38 cellular contexts compared by ENCODE assay signal in genomic region chr5:174154559-174154958, GRCh38.
"Had no signal": no experiment of that assay in that cellular context is flagged by ENCODE, and none has a peak within 500 bp of the region (broad histone marks: within the 10 kb centered on the region; RNA-seq: fewer than 3 reads in every experiment).

No MANE protein-coding gene starts in this region.

- H3K27me3 ChIP-seq: adrenal gland, ascending aorta, body of pancreas, brain microvascular endothelial cell, breast epithelium, cardiac muscle cell had no signal

- H3K4me3 Mint-ChIP-seq: activated naive CD4-positive, alpha-beta T cell treated with anti-CD3 and anti-CD28 coated beads for 36 hours; activated naive CD4-positive, alpha-beta T cell treated with anti-CD3 and anti-CD28 coated beads, Interleukin-2, amount 10 ng/mL, durations not matched to agents 7 days and 5 days; activated naive CD4-positive, alpha-beta T cell treated with anti-CD3 and anti-CD28 coated beads, Interleukin-2, amount 50 U/mL, for 24 hours; activated naive CD8-positive, alpha-beta T cell; activated naive CD8-positive, alpha-beta T cell treated with anti-CD3 and anti-CD28 coated beads for 36 hours; activated naive CD8-positive, alpha-beta T cell treated with anti-CD3 and anti-CD28 coated beads, Interleukin-2, amount 10 ng/mL, durations not matched to agents 7 days and 5 days; activated naive CD8-positive, alpha-beta T cell treated with anti-CD3 and anti-CD28 coated beads, Interleukin-2, amount 50 U/mL, for 24 hours; activated T-cell treated with anti-CD3 and anti-CD28 coated beads, Interleukin-2, amount 50 U/mL, for 24 hours; activated T-cell treated with anti-CD3 and anti-CD28 coated beads, Interleukin-2, amount 50 U/mL, for 4 hours; activated T-cell treated with anti-CD3 and anti-CD28 coated beads, Interleukin-2, amount 50 U/mL, for 72 hours; activated T-helper 1 cell treated with anti-CD3 and anti-CD28 coated beads, Interleukin-12 subunit alpha, Interleukin-12 subunit beta, Interleukin-2, Interleukin-4 antibody, amounts not matched to agents 30 ng/mL and 10 ng/mL and 1 ng/mL, durations not matched to agents 14 hours and 24 hours and 36 hours; activated T-helper 17 cell treated with anti-CD3 and anti-CD28 coated beads, Interleukin-2, amount 50 U/mL, for 72 hours; brain; central memory CD8-positive, alpha-beta T cell had no signal

- DNase-seq: activated effector memory CD4-positive, alpha-beta T cell treated with anti-CD3 and anti-CD28 coated beads, Interleukin-2, amount 50 U/mL, for 16 hours; activated effector memory CD4-positive, alpha-beta T cell treated with Interleukin-2 at 50 U/mL for 16 hours; activated gamma-delta T cell; activated gamma-delta T cell treated with Interleukin-2 at 50 U/mL for 16 hours; activated naive CD4-positive, alpha-beta T cell; activated naive CD4-positive, alpha-beta T cell treated with anti-CD3 and anti-CD28 coated beads for 36 hours; activated naive CD4-positive, alpha-beta T cell treated with anti-CD3 and anti-CD28 coated beads, Interleukin-2, amount 10 ng/mL, durations not matched to agents 7 days and 5 days; activated naive CD4-positive, alpha-beta T cell treated with anti-CD3 and anti-CD28 coated beads, Interleukin-2, amount 50 U/mL, for 16 hours; activated naive CD4-positive, alpha-beta T cell treated with Interleukin-2 at 50 U/mL for 16 hours; activated naive CD8-positive, alpha-beta T cell treated with anti-CD3 and anti-CD28 coated beads for 36 hours; activated naive CD8-positive, alpha-beta T cell treated with anti-CD3 and anti-CD28 coated beads, Interleukin-2, amount 10 ng/mL, durations not matched to agents 7 days and 5 days; activated naive CD8-positive, alpha-beta T cell treated with anti-CD3 and anti-CD28 coated beads, Interleukin-2, amount 50 U/mL, for 24 hours; activated T-cell treated with anti-CD3 and anti-CD28 coated beads, Interleukin-2, amount 50 U/mL, for 1 hour; activated T-cell treated with anti-CD3 and anti-CD28 coated beads, Interleukin-2, amount 50 U/mL, for 24 hours; activated T-cell treated with anti-CD3 and anti-CD28 coated beads, Interleukin-2, amount 50 U/mL, for 4 hours; activated T-cell treated with anti-CD3 and anti-CD28 coated beads, Interleukin-2, amount 50 U/mL, for 48 hours; activated T-cell treated with anti-CD3 and anti-CD28 coated beads, Interleukin-2, amount 50 U/mL, for 72 hours; adrenal gland; amniotic stem cell; amygdala; anterior cingulate cortex; aorta; body of pancreas; brain microvascular endothelial cell; caudate nucleus; central memory CD4-positive, alpha-beta T cell; cerebellar nuclear complex had no signal

- H3K4me1 ChIP-seq: adrenal gland, ascending aorta, body of pancreas, breast epithelium had no signal

- H3K4me3 ChIP-seq: adrenal gland, ascending aorta, body of pancreas, breast epithelium, cardiac muscle cell had no signal

- ATAC-seq: activated naive CD4-positive, alpha-beta T cell treated with anti-CD3 and anti-CD28 coated beads, Interleukin-2, amount 50 U/mL, for 72 hours; activated naive CD8-positive, alpha-beta T cell treated with anti-CD3 and anti-CD28 coated beads, Interleukin-2, amount 50 U/mL, for 24 hours; activated T-cell treated with anti-CD3 and anti-CD28 coated beads, Interleukin-2, amount 50 U/mL, for 4 hours; activated T-cell treated with anti-CD3 and anti-CD28 coated beads, Interleukin-2, amount 50 U/mL, for 72 hours; activated T-helper 17 cell treated with anti-CD3 and anti-CD28 coated beads, Interleukin-2, amount 50 U/mL, for 72 hours; body of pancreas had no signal

- H3K4me1 Mint-ChIP-seq: activated naive CD4-positive, alpha-beta T cell treated with anti-CD3 and anti-CD28 coated beads, Interleukin-2, amount 10 ng/mL, durations not matched to agents 7 days and 5 days; activated naive CD4-positive, alpha-beta T cell treated with anti-CD3 and anti-CD28 coated beads, Interleukin-2, amount 50 U/mL, for 24 hours; activated naive CD8-positive, alpha-beta T cell treated with anti-CD3 and anti-CD28 coated beads for 36 hours; activated naive CD8-positive, alpha-beta T cell treated with anti-CD3 and anti-CD28 coated beads, Interleukin-2, amount 10 ng/mL, durations not matched to agents 7 days and 5 days; activated naive CD8-positive, alpha-beta T cell treated with anti-CD3 and anti-CD28 coated beads, Interleukin-2, amount 50 U/mL, for 24 hours; activated T-helper 17 cell treated with anti-CD3 and anti-CD28 coated beads, Interleukin-2, amount 50 U/mL, for 72 hours; central memory CD8-positive, alpha-beta T cell had no signal

- H3K36me3 Mint-ChIP-seq: activated naive CD4-positive, alpha-beta T cell treated with anti-CD3 and anti-CD28 coated beads, Interleukin-2, amount 10 ng/mL, durations not matched to agents 7 days and 5 days; activated naive CD4-positive, alpha-beta T cell treated with anti-CD3 and anti-CD28 coated beads, Interleukin-2, amount 50 U/mL, for 24 hours; activated naive CD8-positive, alpha-beta T cell; activated naive CD8-positive, alpha-beta T cell treated with anti-CD3 and anti-CD28 coated beads for 36 hours; activated naive CD8-positive, alpha-beta T cell treated with anti-CD3 and anti-CD28 coated beads, Interleukin-2, amount 10 ng/mL, durations not matched to agents 7 days and 5 days had no signal

- H3K36me3 ChIP-seq: adrenal gland, ascending aorta, brain microvascular endothelial cell, breast epithelium, cardiac muscle cell had no signal

- H3K27me3 Mint-ChIP-seq: activated naive CD4-positive, alpha-beta T cell treated with anti-CD3 and anti-CD28 coated beads, Interleukin-2, amount 10 ng/mL, durations not matched to agents 7 days and 5 days; activated naive CD8-positive, alpha-beta T cell treated with anti-CD3 and anti-CD28 coated beads, Interleukin-2, amount 50 U/mL, for 24 hours; activated T-helper 17 cell treated with anti-CD3 and anti-CD28 coated beads, Interleukin-2, amount 50 U/mL, for 72 hours had no signal

- H3K27ac Mint-ChIP-seq: activated naive CD4-positive, alpha-beta T cell treated with anti-CD3 and anti-CD28 coated beads for 36 hours; activated naive CD4-positive, alpha-beta T cell treated with anti-CD3 and anti-CD28 coated beads, Interleukin-2, amount 10 ng/mL, durations not matched to agents 7 days and 5 days; activated naive CD4-positive, alpha-beta T cell treated with anti-CD3 and anti-CD28 coated beads, Interleukin-2, amount 50 U/mL, for 24 hours; activated naive CD4-positive, alpha-beta T cell treated with anti-CD3 and anti-CD28 coated beads, Interleukin-2, amount 50 U/mL, for 72 hours; activated naive CD8-positive, alpha-beta T cell; activated naive CD8-positive, alpha-beta T cell treated with anti-CD3 and anti-CD28 coated beads for 36 hours; activated naive CD8-positive, alpha-beta T cell treated with anti-CD3 and anti-CD28 coated beads, Interleukin-2, amount 10 ng/mL, durations not matched to agents 7 days and 5 days; activated naive CD8-positive, alpha-beta T cell treated with anti-CD3 and anti-CD28 coated beads, Interleukin-2, amount 50 U/mL, for 24 hours; activated T-cell treated with anti-CD3 and anti-CD28 coated beads, Interleukin-2, amount 50 U/mL, for 24 hours; activated T-cell treated with anti-CD3 and anti-CD28 coated beads, Interleukin-2, amount 50 U/mL, for 72 hours; activated T-helper 1 cell treated with anti-CD3 and anti-CD28 coated beads, Interleukin-12 subunit alpha, Interleukin-12 subunit beta, Interleukin-2, Interleukin-4 antibody, amounts not matched to agents 30 ng/mL and 10 ng/mL and 1 ng/mL, durations not matched to agents 14 hours and 24 hours and 36 hours; activated T-helper 17 cell treated with anti-CD3 and anti-CD28 coated beads, Interleukin-2, amount 50 U/mL, for 72 hours; activated T-helper 2 cell treated with anti-CD3 and anti-CD28 coated beads, Interferon-gamma antibody, Interleukin-2, Interleukin-4, amounts not matched to agents 10 μg/mL and 5 μg/mL and 100 μg/mL, durations not matched to agents 14 hours and 24 hours and 36 hours had no signal

- H3K27ac ChIP-seq: adrenal gland, ascending aorta, body of pancreas, brain microvascular endothelial cell, breast epithelium, cardiac muscle cell had no signal

- H3K9me3 ChIP-seq: body of pancreas had no signal
